In genomic region chr13:103926118-103926517, GRCh38 we compare ENCODE assay signal across 19 cellular contexts.
DNase-seq lines count a peak whose midpoint lies in the region; ATAC-seq, FAIRE-seq and TF ChIP-seq lines count a peak whose summit lies in the region.
"Had no signal": no experiment of that assay in that cellular context is flagged by ENCODE, and none has a peak within 500 bp of the region (broad histone marks: within the 10 kb centered on the region; RNA-seq: fewer than 3 reads in every experiment).

No MANE protein-coding gene starts in this region.

- no peaks in the 10 kb centered on the region for H3K23me2 ChIP-seq in H1 (ENCODE audit: low read depth, low read length)

- no peak overlapping the region for H3K56ac ChIP-seq in H1 (replicated peaks; ENCODE audit: insufficient read length, low read depth, low read length)

- no peak overlapping the region for H3K23ac ChIP-seq in H1 (ENCODE audit: insufficient read length)

- H3K4me2 ChIP-seq in GM23338: no peak overlapping the region
- 0 out of 2 replicates have a peak overlapping the region, but pooled peaks have one; percentile 1 for H3K4me2 ChIP-seq in OCI-LY3 (ENCODE audit: low read length)
- no peak overlapping the region for H3K4me2 ChIP-seq in H1 (ENCODE audit: insufficient read depth in 1 of 2, low read depth in 2 of 2, low read length in 2 of 2)
- H3K4me2 ChIP-seq: BLaER1 had no signal

- H2BK20ac ChIP-seq in H1 (ENCODE audit: low read length): no peak overlapping the region

- no peaks in the 10 kb centered on the region for H3K79me1 ChIP-seq in H1 (ENCODE audit: low read depth, low read length)

- H3K36me3 Mint-ChIP-seq in GM23338 (ENCODE audit: low read depth) (peaks cover 2% of the 10 kb centered on the region; the same call in 1 of the 3 replicates), mesothelial cell of epicardium (no peaks in the 10 kb centered on the region)
- H3K36me3 Mint-ChIP-seq in stimulated activated effector memory CD8-positive, alpha-beta T cell treated with anti-CD3 and anti-CD28 coated beads, Interleukin-12 subunit alpha, Interleukin-12 subunit beta, amount 100 ng/mL, for 72 hours: no peaks in the 10 kb centered on the region
- H3K36me3 Mint-ChIP-seq in CD4-positive, alpha-beta memory T cell: no peaks in the 10 kb centered on the region
- H3K36me3 Mint-ChIP-seq: CD14-positive monocyte; CD8-positive, alpha-beta T cell had no signal

- H3K9me3 Mint-ChIP-seq in GM23338 (no peaks in the 10 kb centered on the region; the same call in 2 of the 3 replicates), mesothelial cell of epicardium (peaks cover 12% of the 10 kb centered on the region)
- peaks cover 6% of the 10 kb centered on the region for H3K9me3 Mint-ChIP-seq in stimulated activated effector memory CD8-positive, alpha-beta T cell treated with anti-CD3 and anti-CD28 coated beads, Interleukin-12 subunit alpha, Interleukin-12 subunit beta, amount 100 ng/mL, for 72 hours
- H3K9me3 Mint-ChIP-seq in CD4-positive, alpha-beta memory T cell: peaks cover 0 to 6% (median 0%) of the 10 kb centered on the region in 8 donors

- TF ChIP-seq CTCF in GM23338 (conservative IDR thresholded peaks at IDR 0.05; ENCODE audit: low read depth in 2 of 2): no peak
- TF ChIP-seq CTCF in OCI-LY3 (IDR thresholded peaks at IDR 0.05; ENCODE audit: low read depth, low read length): no peak
- no peak for TF ChIP-seq CTCF in H1 (IDR thresholded peaks at IDR 0.05; ENCODE audit: control extremely low read depth in 1 of 3, insufficient read depth in 1 of 3, low read depth in 1 of 3, low read length in 3 of 3)
- no peak for TF ChIP-seq CTCF in mesothelial cell of epicardium (IDR thresholded peaks at IDR 0.05; ENCODE audit: unreplicated experiment)
- TF ChIP-seq CTCF in pancreas (IDR thresholded peaks at IDR 0.05): no peak

- H4K20me1 ChIP-seq in GM23338 (replicated peaks; ENCODE audit: insufficient read depth): no peaks in the 10 kb centered on the region
- no peaks in the 10 kb centered on the region for H4K20me1 ChIP-seq in OCI-LY3 (ENCODE audit: insufficient read depth, low read length)
- H4K20me1 ChIP-seq in H1 (replicated peaks in 1 of 2; ENCODE audit: control insufficient read depth in 1 of 2, insufficient read depth in 2 of 2, low read length in 2 of 2): no peaks in the 10 kb centered on the region
- H4K20me1 ChIP-seq: BLaER1 had no signal

- H3K4me3 Mint-ChIP-seq in GM23338 (no peak overlapping the region), mesothelial cell of epicardium (no peak overlapping the region)
- no peak overlapping the region for H3K4me3 Mint-ChIP-seq in stimulated activated effector memory CD8-positive, alpha-beta T cell treated with anti-CD3 and anti-CD28 coated beads, Interleukin-12 subunit alpha, Interleukin-12 subunit beta, amount 100 ng/mL, for 72 hours
- H3K4me3 Mint-ChIP-seq in CD4-positive, alpha-beta memory T cell: no peak overlapping the region
- H3K4me3 Mint-ChIP-seq: CD14-positive monocyte; CD8-positive, alpha-beta T cell; H9 had no signal

- ATAC-seq in GM23338: peak; percentile 50
- no peak for ATAC-seq in pancreas
- ATAC-seq in stimulated activated effector memory CD8-positive, alpha-beta T cell treated with anti-CD3 and anti-CD28 coated beads, Interleukin-12 subunit alpha, Interleukin-12 subunit beta, amount 100 ng/mL, for 72 hours: no peak
- no peak for ATAC-seq in GM21390 (IDR thresholded peaks at IDR 0.05; ENCODE audit: unreplicated experiment)
- ATAC-seq: CD8-positive, alpha-beta T cell had no signal

- H3K27me3 Mint-ChIP-seq in GM23338 (ENCODE audit: insufficient read depth, low read depth, poor library complexity): no peaks in the 10 kb centered on the region
- no peaks in the 10 kb centered on the region for H3K27me3 Mint-ChIP-seq in mesothelial cell of epicardium (ENCODE audit: low read depth)
- no peaks in the 10 kb centered on the region for H3K27me3 Mint-ChIP-seq in CD4-positive, alpha-beta memory T cell

- H2AFZ ChIP-seq in GM23338 (0 out of 2 replicates have a peak overlapping the region, but pooled peaks have one; percentile 44), OCI-LY3 (ENCODE audit: low read depth, low read length) (no peak overlapping the region; the same call in 1 of the 2 replicates), H1 (ENCODE audit: low read length) (peak overlapping the region; percentile 80; the same call in 1 of the 2 replicates)
- H2AFZ ChIP-seq: GM23248 had no signal

- no peak for TF ChIP-seq EP300 in H1 (IDR thresholded peaks at IDR 0.05; ENCODE audit: borderline replicate concordance in 1 of 2, low read depth in 2 of 2, low read length in 2 of 2)

- no peaks in the 10 kb centered on the region for H3K79me2 ChIP-seq in GM23338 (replicated peaks; ENCODE audit: insufficient read depth)
- no peaks in the 10 kb centered on the region for H3K79me2 ChIP-seq in OCI-LY3 (ENCODE audit: low read length)
- H3K79me2 ChIP-seq in H1 (ENCODE audit: control insufficient read depth in 1 of 2, insufficient read depth in 2 of 2, low read length in 2 of 2): no peaks in the 10 kb centered on the region

- no peak overlapping the region for H2AK5ac ChIP-seq in H1 (ENCODE audit: low read depth, low read length)

- no peak overlapping the region for H2BK15ac ChIP-seq in H1 (ENCODE audit: low read length)

- no peak for TF ChIP-seq RAD21 in H1 (IDR thresholded peaks at IDR 0.05 in 1 of 2, conservative IDR thresholded peaks at IDR 0.05 in 1 of 2; ENCODE audit: low read depth in 2 of 2, low read length in 2 of 2)

- H2BK12ac ChIP-seq in H1 (ENCODE audit: low read depth, low read length): no peak overlapping the region

- H3K4me3 ChIP-seq in GM23338 (no peak overlapping the region), OCI-LY3 (ENCODE audit: low read length) (no peak overlapping the region), H1 (ENCODE audit: extremely low read depth in 1 of 4, insufficient read depth in 2 of 4, low read depth in 3 of 4, low read length in 4 of 4) (no peak overlapping the region), pancreas (no peak overlapping the region)
- no peak overlapping the region for H3K4me3 ChIP-seq in CD4-positive, alpha-beta memory T cell (ENCODE audit: low read length in 2 of 2)
- H3K4me3 ChIP-seq: BLaER1, GM23248 had no signal

- DNase-seq in GM23338 (ENCODE audit: low spot score) (peak; percentile 3), H1 (ENCODE audit: low read depth in 1 of 2, low spot score in 2 of 2) (no peak), mesothelial cell of epicardium (ENCODE audit: low spot score in 2 of 2, unreplicated experiment in 2 of 2) (no peak), pancreas (no peak)
- DNase-seq in stimulated activated effector memory CD8-positive, alpha-beta T cell treated with anti-CD3 and anti-CD28 coated beads, Interleukin-12 subunit alpha, Interleukin-12 subunit beta, amount 100 ng/mL, for 72 hours (ENCODE audit: low spot score in 2 of 2): no peak
- DNase-seq in CD4-positive, alpha-beta memory T cell: no peak
- DNase-seq: 8988T; Calu3; CD8-positive, alpha-beta T cell; DMS79 treated with DMSO at 0.1 percent for 48 hours; GF-D8; GM23248; H9; IMR-90 had no signal

- H3K9ac ChIP-seq in OCI-LY3 (ENCODE audit: low read length) (no peak overlapping the region), H1 (replicated peaks in 1 of 4; ENCODE audit: extremely low read depth in 1 of 4, low read depth in 3 of 4, low read length in 3 of 4) (no peak overlapping the region)
- H3K9ac ChIP-seq: BLaER1, GM23248 had no signal

- no peak overlapping the region for H4K8ac ChIP-seq in H1 (ENCODE audit: extremely low read depth, insufficient read depth, low read length)

- no peaks in the 10 kb centered on the region for H3K9me2 ChIP-seq in GM23338 (ENCODE audit: insufficient read depth)

- H3K4me1 Mint-ChIP-seq in GM23338 (peaks cover 6% of the 10 kb centered on the region; the same call in 2 of the 3 replicates), mesothelial cell of epicardium (peaks cover 5% of the 10 kb centered on the region)
- no peaks in the 10 kb centered on the region for H3K4me1 Mint-ChIP-seq in stimulated activated effector memory CD8-positive, alpha-beta T cell treated with anti-CD3 and anti-CD28 coated beads, Interleukin-12 subunit alpha, Interleukin-12 subunit beta, amount 100 ng/mL, for 72 hours
- no peaks in the 10 kb centered on the region for H3K4me1 Mint-ChIP-seq in CD4-positive, alpha-beta memory T cell
- H3K4me1 Mint-ChIP-seq: CD14-positive monocyte had no signal

- POLR2A ChIA-PET in H1 (lab: Charles Lee; ENCODE audit: partially characterized antibody): no interaction called here
- POLR2A ChIA-PET in CD4-positive, alpha-beta memory T cell (lab: Charles Lee; ENCODE audit: partially characterized antibody): no interaction called here

- no peak overlapping the region for H3K14ac ChIP-seq in H1 (ENCODE audit: insufficient read length)

- H2BK5ac ChIP-seq in H1 (ENCODE audit: low read depth, low read length): no peak overlapping the region

- WGBS in H1 (ENCODE audit: extremely low coverage in 1 of 2, insufficient coverage in 1 of 2, insufficient read length in 1 of 2, insufficient replicate concordance in 2 of 2, low coverage in 1 of 2, low lambda C conversion rate in 2 of 2, missing lambda C conversion rate in 1 of 2), 2 experiments: 69% methylated on average over 3 of the region's 3 CpGs; no CpG with 5 or more reads in 1 of the 2 experiments
- WGBS in pancreas, 2 donors: 71 to 84% methylated on average over 3 of the region's 3 CpGs

- no peak overlapping the region for H3K4ac ChIP-seq in H1 (replicated peaks; ENCODE audit: insufficient read length, low read depth, low read length)

- no peak overlapping the region for H2BK120ac ChIP-seq in H1 (replicated peaks; ENCODE audit: low read depth, low read length)

- H3K4me1 ChIP-seq in GM23338 (ENCODE audit: insufficient read depth): peaks cover 8% of the 10 kb centered on the region; the same call in 1 of the 2 replicates
- no peaks in the 10 kb centered on the region for H3K4me1 ChIP-seq in OCI-LY3 (ENCODE audit: low read length)
- H3K4me1 ChIP-seq in H1 (replicated peaks in 1 of 4; ENCODE audit: control insufficient read depth in 3 of 4, insufficient read depth in 4 of 4, low read length in 3 of 4): no peaks in the 10 kb centered on the region
- no peaks in the 10 kb centered on the region for H3K4me1 ChIP-seq in pancreas
- H3K4me1 ChIP-seq in CD4-positive, alpha-beta memory T cell (ENCODE audit: insufficient read depth, low read length): no peaks in the 10 kb centered on the region
- H3K4me1 ChIP-seq: BLaER1 had no signal

- no peak overlapping the region for H3K18ac ChIP-seq in H1 (ENCODE audit: extremely low read depth, low read length)

- TF ChIP-seq POLR2A in H1 (IDR thresholded peaks at IDR 0.05; ENCODE audit: control extremely low read depth in 1 of 2, low read depth in 2 of 2, low read length in 2 of 2): no peak

- H3K27ac Mint-ChIP-seq in GM23338: no peak overlapping the region
- peak overlapping the region; percentile 26 for H3K27ac Mint-ChIP-seq in mesothelial cell of epicardium
- no peak overlapping the region for H3K27ac Mint-ChIP-seq in stimulated activated effector memory CD8-positive, alpha-beta T cell treated with anti-CD3 and anti-CD28 coated beads, Interleukin-12 subunit alpha, Interleukin-12 subunit beta, amount 100 ng/mL, for 72 hours
- H3K27ac Mint-ChIP-seq in CD4-positive, alpha-beta memory T cell: no peak overlapping the region
- H3K27ac Mint-ChIP-seq: CD14-positive monocyte; CD8-positive, alpha-beta T cell had no signal

- H3F3A ChIP-seq in GM23338 (replicated peaks; ENCODE audit: low read depth): no peaks in the 10 kb centered on the region

- intact Hi-C loops in pancreas (cut with DNase I): no loop called here
- intact Hi-C loops in CD4-positive, alpha-beta memory T cell (cut with micrococcal nuclease): no loop called here

- H3K9me3 ChIP-seq in OCI-LY3 (ENCODE audit: insufficient read depth, low read length): peaks cover 3% of the 10 kb centered on the region; the same call in 1 of the 2 replicates
- H3K9me3 ChIP-seq in H1 (ENCODE audit: insufficient read depth in 2 of 2, low read depth in 1 of 2, low read length in 1 of 2): peaks cover 0 to 3% of the 10 kb centered on the region in 2 experiments; a peak in 1 of 4 replicates
- H3K9me3 ChIP-seq in pancreas: no peaks in the 10 kb centered on the region
- no peaks in the 10 kb centered on the region for H3K9me3 ChIP-seq in CD4-positive, alpha-beta memory T cell (ENCODE audit: control insufficient read depth in 1 of 2, low read length in 2 of 2)
- H3K9me3 ChIP-seq: BLaER1 had no signal

- no peaks in the 10 kb centered on the region for H3K27me3 ChIP-seq in GM23338 (ENCODE audit: insufficient read depth)
- no peaks in the 10 kb centered on the region for H3K27me3 ChIP-seq in OCI-LY3 (ENCODE audit: low read depth, low read length)
- H3K27me3 ChIP-seq in H1 (replicated peaks in 1 of 4; ENCODE audit: control insufficient read depth in 3 of 4, extremely low read depth in 1 of 4, insufficient read depth in 3 of 4, low read length in 3 of 4): no peaks in the 10 kb centered on the region
- no peaks in the 10 kb centered on the region for H3K27me3 ChIP-seq in pancreas
- H3K27me3 ChIP-seq in CD4-positive, alpha-beta memory T cell (ENCODE audit: insufficient read depth, low read length): no peaks in the 10 kb centered on the region
- H3K27me3 ChIP-seq: BLaER1 had no signal

- no peak overlapping the region for H4K5ac ChIP-seq in H1 (ENCODE audit: insufficient read length, low read depth, low read length)

- H3K27ac ChIP-seq in GM23338 (ENCODE audit: low read depth): no peak overlapping the region
- H3K27ac ChIP-seq in OCI-LY3 (ENCODE audit: low read length): no peak overlapping the region
- no peak overlapping the region for H3K27ac ChIP-seq in H1 (ENCODE audit: low read depth, low read length)
- H3K27ac ChIP-seq in pancreas: no peak overlapping the region
- no peak overlapping the region for H3K27ac ChIP-seq in CD4-positive, alpha-beta memory T cell (ENCODE audit: low read depth, low read length)
- H3K27ac ChIP-seq: BLaER1, GM23248 had no signal

- no peak overlapping the region for H4K91ac ChIP-seq in H1 (replicated peaks; ENCODE audit: insufficient read length, low read length)

- H3K36me3 ChIP-seq in GM23338 (ENCODE audit: insufficient read depth): no peaks in the 10 kb centered on the region
- H3K36me3 ChIP-seq in OCI-LY3 (replicated peaks; ENCODE audit: low read depth, low read length): no peaks in the 10 kb centered on the region
- no peaks in the 10 kb centered on the region for H3K36me3 ChIP-seq in H1 (ENCODE audit: control insufficient read depth in 2 of 4, insufficient read depth in 4 of 4, low read length in 3 of 4)
- H3K36me3 ChIP-seq in pancreas: no peaks in the 10 kb centered on the region
- no peaks in the 10 kb centered on the region for H3K36me3 ChIP-seq in CD4-positive, alpha-beta memory T cell (ENCODE audit: insufficient read depth, low read length)
- H3K36me3 ChIP-seq: BLaER1 had no signal

- CTCF ChIA-PET in H1 (lab: Charles Lee; ENCODE audit: partially characterized antibody): interaction anchor here (0.6 kb wide), 1 partner anchor 1703 kb away, joined by 3 read pairs; no protein-coding TSS in a partner anchor
- CTCF ChIA-PET in CD4-positive, alpha-beta memory T cell (lab: Charles Lee; ENCODE audit: partially characterized antibody): no interaction called here

- no peak for FAIRE-seq in H1 (lab: Jason Lieb, UNC)
- FAIRE-seq in pancreas (lab: Jason Lieb, UNC): no peak
- FAIRE-seq: HTR-8/SVneo had no signal
